ENCODE assay signal across 1 cellular context in genomic region chr15:51579012-51579411, GRCh38.
A peak's percentile ranks its signal among the peaks of the same experiment; 100 is the strongest.
TF ChIP-seq lines count a peak whose summit lies in the region.

No MANE protein-coding gene starts in this region.

TF ChIP-seq in HepG2, 621 proteins besides CTCF, POLR2A, EP300 and RAD21:
- TF ChIP-seq, protein P1, sequence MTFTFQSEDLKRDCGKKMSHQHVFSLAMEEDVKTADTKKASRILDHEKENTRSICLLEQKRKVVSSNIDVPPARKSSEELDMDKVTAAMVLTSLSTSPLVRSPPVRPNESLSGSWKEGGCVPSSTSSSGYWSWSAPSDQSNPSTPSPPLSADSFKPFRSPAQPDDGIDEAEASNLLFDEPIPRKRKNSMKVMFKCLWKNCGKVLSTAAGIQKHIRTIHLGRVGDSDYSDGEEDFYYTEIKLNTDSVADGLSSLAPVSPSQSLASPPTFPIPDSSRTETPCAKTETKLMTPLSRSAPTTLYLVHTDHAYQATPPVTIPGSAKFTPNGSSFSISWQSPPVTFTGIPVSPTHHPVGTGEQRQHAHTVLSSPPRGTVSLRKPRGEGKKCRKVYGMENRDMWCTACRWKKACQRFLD (CRISPR knock-in tag; IDR thresholded peaks at IDR 0.05; ENCODE audit: borderline replicate concordance) = no peak
- TF ChIP-seq CEBPB (IDR thresholded peaks at IDR 0.05; ENCODE audit: borderline replicate concordance, low read depth, low read length) = peak; percentile 77
